Comparison of ENCODE assay signal across 10 cellular contexts in the genomic region with DNA sequence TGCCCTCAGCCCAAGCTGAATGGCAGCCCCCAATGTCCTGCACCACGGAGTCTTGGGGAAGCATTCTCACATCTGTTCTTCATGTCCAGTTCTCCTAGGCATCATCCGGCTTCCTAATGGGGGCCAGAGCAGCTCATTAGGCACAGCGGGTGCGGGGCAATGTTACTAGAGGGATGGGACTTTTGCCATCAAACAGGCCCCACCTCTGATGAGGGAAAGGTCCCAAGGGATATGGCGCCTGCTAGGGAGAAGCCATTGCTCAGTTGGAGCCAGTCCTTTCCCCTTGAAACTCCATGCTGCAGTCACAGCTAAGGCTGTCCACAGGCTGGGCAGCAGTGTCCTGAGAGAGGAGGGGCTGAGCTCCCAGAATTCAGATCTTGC. TPM values are rescaled to one million over a fixed set of nuclear protein-coding genes. Genes with fewer than 3 reads are reported as not detected.
"Had no signal": no experiment of that assay in that cellular context is flagged by ENCODE, and none has a peak within 500 bp of the region (broad histone marks: within the 10 kb centered on the region; RNA-seq: fewer than 3 reads in every experiment).

No MANE protein-coding gene starts in this region.

- H3K9me3 ChIP-seq: esophagus muscularis mucosa, upper lobe of left lung had no signal

- H3K36me3 ChIP-seq: upper lobe of left lung had no signal

- H3K27ac Mint-ChIP-seq: activated naive CD4-positive, alpha-beta T cell treated with anti-CD3 and anti-CD28 coated beads, Interleukin-2, amount 10 ng/mL, durations not matched to agents 7 days and 5 days had no signal

- H3K9me3 Mint-ChIP-seq: activated naive CD4-positive, alpha-beta T cell treated with anti-CD3 and anti-CD28 coated beads, Interleukin-2, amount 10 ng/mL, durations not matched to agents 7 days and 5 days; naive thymus-derived CD8-positive, alpha-beta T cell had no signal

- H3K27ac ChIP-seq: esophagus muscularis mucosa, upper lobe of left lung had no signal

- DNase-seq: activated CD4-positive, alpha-beta T cell treated with anti-CD3 and anti-CD28 coated beads for 4 hours; activated naive CD4-positive, alpha-beta T cell treated with anti-CD3 and anti-CD28 coated beads, Interleukin-2, amount 10 ng/mL, durations not matched to agents 7 days and 5 days; left colon; naive thymus-derived CD8-positive, alpha-beta T cell; stimulated activated CD4-positive, alpha-beta T cell treated with anti-CD3 and anti-CD28 coated beads, Interleukin-12 subunit alpha, Interleukin-12 subunit beta, amount 100 ng/mL, for 4 hours; stimulated activated naive CD4-positive, alpha-beta T cell; T1000; upper lobe of left lung had no signal

- ATAC-seq: left colon; naive thymus-derived CD8-positive, alpha-beta T cell had no signal

- H3K4me3 ChIP-seq: esophagus muscularis mucosa, upper lobe of left lung had no signal

- H3K4me3 Mint-ChIP-seq: activated naive CD4-positive, alpha-beta T cell treated with anti-CD3 and anti-CD28 coated beads, Interleukin-2, amount 10 ng/mL, durations not matched to agents 7 days and 5 days had no signal

RNA-seq across cellular contexts. Expression of a gene that starts 3.1 kb away (rescaled TPM):
- total RNA-seq: mononuclear cell had no signal
